Comparison of ENCODE assay signal across 8 cellular contexts in genomic region chr9:136545065-136545965, GRCh38. TPM values are rescaled to one million over a fixed set of nuclear protein-coding genes. Genes with fewer than 3 reads are reported as not detected.
DNase-seq lines count a peak whose midpoint lies in the region; ATAC-seq and TF ChIP-seq lines count a peak whose summit lies in the region.

No MANE protein-coding gene starts in this region.

- peaks cover 18% of the 10 kb centered on the region for H3K4me1 ChIP-seq in psoas muscle

- peaks cover 0 to 13% of the 10 kb centered on the region in 2 donors for H3K36me3 ChIP-seq in psoas muscle (ENCODE audit: insufficient read depth in 1 of 2, low read depth in 1 of 2)

- no peaks in the 10 kb centered on the region for H3K9me3 ChIP-seq in psoas muscle

- DNase-seq in CD14-positive monocyte (ENCODE audit: low spot score) (no peak), LNCaP clone FGC (ENCODE audit: low read depth) (no peak), fibroblast of peridontal ligament (ENCODE audit: extremely low read depth) (peak; percentile 8), psoas muscle (no peak), NCI-H1436 treated with DMSO at 0.1 percent for 48 hours (lab: John Stamatoyannopoulos, UW) (no peak), NCI-H510A (lab: John Stamatoyannopoulos, UW) (no peak)
- peak; percentile 84 for DNase-seq in activated T-cell treated with anti-CD3 and anti-CD28 coated beads, Interleukin-2, amount 50 U/mL, for 24 hours

- TF ChIP-seq CTCF in CD14-positive monocyte (IDR thresholded peaks at IDR 0.05) = no peak
- TF ChIP-seq CTCF in LNCaP clone FGC (IDR thresholded peaks at IDR 0.05; ENCODE audit: control insufficient read depth, extremely low read depth, insufficient read depth) = no peak; the same call in 1 of the 2 replicates
- no peak for TF ChIP-seq CTCF in psoas muscle (IDR thresholded peaks at IDR 0.05)

- ATAC-seq in GM21529 (IDR thresholded peaks at IDR 0.05; ENCODE audit: unreplicated experiment) (peak; percentile 21), psoas muscle (no peak)

- peaks cover 51% of the 10 kb centered on the region for H3K4me1 Mint-ChIP-seq in CD14-positive monocyte
- peaks cover 44% of the 10 kb centered on the region for H3K4me1 Mint-ChIP-seq in activated T-cell treated with anti-CD3 and anti-CD28 coated beads, Interleukin-2, amount 50 U/mL, for 24 hours (ENCODE audit: low read depth)

- WGBS in psoas muscle, 3 donors = 0 to 1% (median 0%) methylated on average over 52 to 111 of the region's 114 CpGs

- H3K27me3 Mint-ChIP-seq in CD14-positive monocyte (ENCODE audit: low read depth in 3 of 3) = peaks cover 2 to 11% (median 2%) of the 10 kb centered on the region in 3 donors
- no peaks in the 10 kb centered on the region for H3K27me3 Mint-ChIP-seq in activated T-cell treated with anti-CD3 and anti-CD28 coated beads, Interleukin-2, amount 50 U/mL, for 24 hours

- H3K4me3 ChIP-seq in LNCaP clone FGC (ENCODE audit: low read depth, low read length) = peak overlapping the region; percentile 81
- peak overlapping the region; percentile 78 for H3K4me3 ChIP-seq in psoas muscle

- H3K27me3 ChIP-seq in psoas muscle (ENCODE audit: insufficient read depth in 3 of 3, low read length in 2 of 3) = no peaks in the 10 kb centered on the region

- peaks cover 0 to 2% (median 0%) of the 10 kb centered on the region in 7 donors for H3K9me3 Mint-ChIP-seq in CD14-positive monocyte
- H3K9me3 Mint-ChIP-seq in activated T-cell treated with anti-CD3 and anti-CD28 coated beads, Interleukin-2, amount 50 U/mL, for 24 hours = no peaks in the 10 kb centered on the region

- intact Hi-C loops in CD14-positive monocyte (cut with micrococcal nuclease) = loop anchor here (5.0 kb wide), 3 partner anchors 58 to 97 kb away; no protein-coding TSS in a partner anchor
- intact Hi-C loops in psoas muscle (cut with DNase I) = loop anchor here in 1 of 2 donors (5.0 kb wide), 1 partner anchor 58 kb away; no protein-coding TSS in a partner anchor

- peaks cover 35 to 39% of the 10 kb centered on the region in 2 donors for H3K36me3 Mint-ChIP-seq in CD14-positive monocyte
- H3K36me3 Mint-ChIP-seq in activated T-cell treated with anti-CD3 and anti-CD28 coated beads, Interleukin-2, amount 50 U/mL, for 24 hours (ENCODE audit: low read depth) = peaks cover 45% of the 10 kb centered on the region

- peak overlapping the region; percentile 89 to 94 for H3K4me3 Mint-ChIP-seq in CD14-positive monocyte
- H3K4me3 Mint-ChIP-seq in activated T-cell treated with anti-CD3 and anti-CD28 coated beads, Interleukin-2, amount 50 U/mL, for 24 hours = peak overlapping the region; percentile 93

- peak overlapping the region; percentile 96 for H3K27ac ChIP-seq in psoas muscle

- peak overlapping the region in 6 of 7 donors; percentile 35 to 82 (median 66) for H3K27ac Mint-ChIP-seq in CD14-positive monocyte
- H3K27ac Mint-ChIP-seq in activated T-cell treated with anti-CD3 and anti-CD28 coated beads, Interleukin-2, amount 50 U/mL, for 24 hours = peak overlapping the region; percentile 94

RNA-seq across cellular contexts. Expression of gene NOTCH1, which starts 0.5 kb away (rescaled TPM):
- polyA plus RNA-seq in CD14-positive monocyte = 1 to 10 TPM; 1.4 to 2.2 TPM
- total RNA-seq in psoas muscle = 10 to 100 TPM in 3 of 4 donors, 1 to 10 TPM in 1; 8.7 to 15.4 (median 12.3) TPM
- 1 to 10 TPM; 1.8 to 3.8 (median 2.9) TPM for polyA plus RNA-seq in psoas muscle

Comparison
In these comparisons a context has a peak if more than half of its experiments do, and no peak if none do; other contexts are left out.
1. DNase-seq: peak in activated T-cell treated with anti-CD3 and anti-CD28 coated beads, Interleukin-2, amount 50 U/mL, for 24 hours (single experiment) and fibroblast of peridontal ligament (single experiment); none in CD14-positive monocyte (single experiment), LNCaP clone FGC (single experiment), psoas muscle (0 of 2), NCI-H1436 treated with DMSO at 0.1 percent for 48 hours (single experiment) and NCI-H510A (single experiment).